8 cellular contexts compared by ENCODE assay signal in genomic region chrX:7586126-7586525, GRCh38.
DNase-seq lines count a peak whose midpoint lies in the region; ATAC-seq, FAIRE-seq and TF ChIP-seq lines count a peak whose summit lies in the region.

No MANE protein-coding gene starts in this region.

- H3K4me3 ChIP-seq in GM23248 (no peak overlapping the region), RWPE2 (ENCODE audit: severe bottlenecking) (no peak overlapping the region)

- peak; percentile 90 for FAIRE-seq in islet of Langerhans (lab: Jason Lieb, UNC)

- no peaks in the 10 kb centered on the region for H3K79me2 ChIP-seq in GM23248 (ENCODE audit: insufficient read depth)

- peak; percentile 51 for TF ChIP-seq CTCF in RWPE2 (IDR thresholded peaks at IDR 0.05; ENCODE audit: poor library complexity, severe bottlenecking)

- no peaks in the 10 kb centered on the region for H3K27me3 ChIP-seq in GM23248 (replicated peaks; ENCODE audit: insufficient read depth)
- no peaks in the 10 kb centered on the region for H3K27me3 ChIP-seq in RWPE2 (ENCODE audit: insufficient read depth, poor library complexity, severe bottlenecking)

- CTCF ChIA-PET in HEK293T (lab: Yijun Ruan, JAX), result no interaction called here

- no peaks in the 10 kb centered on the region for H3K36me3 Mint-ChIP-seq in activated naive CD8-positive, alpha-beta T cell treated with anti-CD3 and anti-CD28 coated beads, Interleukin-2, amount 50 U/mL, for 24 hours (ENCODE audit: low read depth)

- WGBS in GM23248 (ENCODE audit: low coverage in 1 of 2, low lambda C conversion rate in 2 of 2, missing lambda C conversion rate in 2 of 2), 2 experiments, result 2 to 6% methylated on average over 2 of the region's 2 CpGs

- no peaks in the 10 kb centered on the region for H3K4me1 ChIP-seq in GM23248 (ENCODE audit: insufficient read depth)
- H3K4me1 ChIP-seq in RWPE2 (ENCODE audit: insufficient read depth, poor library complexity, severe bottlenecking), result no peaks in the 10 kb centered on the region

- H3K9ac ChIP-seq in GM23248, result no peak overlapping the region

- no peaks in the 10 kb centered on the region for H3K27me3 Mint-ChIP-seq in activated naive CD8-positive, alpha-beta T cell treated with anti-CD3 and anti-CD28 coated beads, Interleukin-2, amount 50 U/mL, for 24 hours

- no peak overlapping the region for H2AFZ ChIP-seq in GM23248

- no peak overlapping the region for H3K4me2 ChIP-seq in GM23248 (ENCODE audit: unreplicated experiment)

- in situ Hi-C loops in GM23248 (cut with MboI), result loop anchor here (25.0 kb wide), 1 partner anchor 449 kb away; the partner anchor contains the start of genes PUDP and STS

- H3K4me3 Mint-ChIP-seq in activated naive CD8-positive, alpha-beta T cell treated with anti-CD3 and anti-CD28 coated beads, Interleukin-2, amount 50 U/mL, for 24 hours, result no peak overlapping the region

- H3K9me2 ChIP-seq in GM23248 (ENCODE audit: insufficient read depth), result no peaks in the 10 kb centered on the region

- no peaks in the 10 kb centered on the region for H4K20me1 ChIP-seq in GM23248 (ENCODE audit: insufficient read depth)

- H3K4me1 Mint-ChIP-seq in activated naive CD8-positive, alpha-beta T cell treated with anti-CD3 and anti-CD28 coated beads, Interleukin-2, amount 50 U/mL, for 24 hours, result no peaks in the 10 kb centered on the region

- POLR2A ChIA-PET in HEK293T (lab: Yijun Ruan, JAX), result no interaction called here

- no peak overlapping the region for H3K27ac Mint-ChIP-seq in activated naive CD8-positive, alpha-beta T cell treated with anti-CD3 and anti-CD28 coated beads, Interleukin-2, amount 50 U/mL, for 24 hours

- no peaks in the 10 kb centered on the region for H3K9me3 Mint-ChIP-seq in activated naive CD8-positive, alpha-beta T cell treated with anti-CD3 and anti-CD28 coated beads, Interleukin-2, amount 50 U/mL, for 24 hours

- H3K36me3 ChIP-seq in GM23248 (ENCODE audit: low read depth) (no peaks in the 10 kb centered on the region), RWPE2 (ENCODE audit: low read depth) (no peaks in the 10 kb centered on the region)

- no peaks in the 10 kb centered on the region for H3K9me3 ChIP-seq in GM23248 (ENCODE audit: low read depth)
- H3K9me3 ChIP-seq in RWPE2 (ENCODE audit: severe bottlenecking), result no peaks in the 10 kb centered on the region

- H3K27ac ChIP-seq in GM23248 (no peak overlapping the region), RWPE2 (ENCODE audit: poor library complexity, severe bottlenecking) (no peak overlapping the region)

- peak; percentile 13 for DNase-seq in EL
- DNase-seq in GM23248, result peak; percentile 62
- no peak for DNase-seq in RWPE2 (ENCODE audit: low spot score)
- DNase-seq in activated naive CD8-positive, alpha-beta T cell treated with anti-CD3 and anti-CD28 coated beads, Interleukin-2, amount 50 U/mL, for 24 hours, result no peak
- no peak for DNase-seq in HEK293T (ENCODE audit: extremely low spot score)
- DNase-seq in 8988T, result no peak

- ATAC-seq in RWPE2 (ENCODE audit: low read depth) (no peak; the same call in 2 of the 3 replicates), HG02571 (IDR thresholded peaks at IDR 0.05; ENCODE audit: unreplicated experiment) (no peak)
- ATAC-seq in activated naive CD8-positive, alpha-beta T cell treated with anti-CD3 and anti-CD28 coated beads, Interleukin-2, amount 50 U/mL, for 24 hours, result no peak

- H3F3A ChIP-seq in GM23248 (ENCODE audit: insufficient read depth), result no peaks in the 10 kb centered on the region

TF ChIP-seq in HEK293T, 16 proteins besides CTCF, POLR2A, EP300 and RAD21:
- TF ChIP-seq BHLHE40 (IDR thresholded peaks at IDR 0.05; ENCODE audit: borderline replicate concordance), result no peak
- no peak for TF ChIP-seq HDGF (IDR thresholded peaks at IDR 0.05; ENCODE audit: borderline replicate concordance)
- no peak for TF ChIP-seq FOXM1 (IDR thresholded peaks at IDR 0.05; ENCODE audit: borderline replicate concordance)
- TF ChIP-seq FOXA1 (IDR thresholded peaks at IDR 0.05), result no peak
- TF ChIP-seq ZNF384 (IDR thresholded peaks at IDR 0.05), result no peak
- TF ChIP-seq SP1 (IDR thresholded peaks at IDR 0.05), result no peak
- no peak for TF ChIP-seq ELF4 (IDR thresholded peaks at IDR 0.05)
- no peak for TF ChIP-seq TARDBP (IDR thresholded peaks at IDR 0.05)
- TF ChIP-seq LEF1 (IDR thresholded peaks at IDR 0.05; ENCODE audit: borderline replicate concordance), result no peak
- TF ChIP-seq L3MBTL2 (conservative IDR thresholded peaks at IDR 0.05), result no peak
- no peak for TF ChIP-seq PKNOX1 (IDR thresholded peaks at IDR 0.05)
- no peak for TF ChIP-seq SUZ12 (IDR thresholded peaks at IDR 0.05)
- TF ChIP-seq ARNT (IDR thresholded peaks at IDR 0.05), result no peak
- no peak for TF ChIP-seq FOXK2 (IDR thresholded peaks at IDR 0.05)
- TF ChIP-seq CTBP1 (IDR thresholded peaks at IDR 0.05; ENCODE audit: borderline replicate concordance), result no peak
- TF ChIP-seq NFRKB (IDR thresholded peaks at IDR 0.05), result no peak
TF ChIP-seq in HEK293T: peak in this region for 0.

Comparison
In these comparisons a context has a peak if more than half of its experiments do, and no peak if none do; other contexts are left out.
1. DNase-seq: peak in EL (single experiment) and GM23248 (single experiment); none in RWPE2 (single experiment), activated naive CD8-positive, alpha-beta T cell treated with anti-CD3 and anti-CD28 coated beads, Interleukin-2, amount 50 U/mL, for 24 hours (single experiment), HEK293T (single experiment) and 8988T (single experiment).